In genomic region chr12:6752931-6753771, GRCh38 we compare ENCODE assay signal across 1 cellular context.
TF ChIP-seq lines count a peak whose summit lies in the region.

Gene MLF2 (minus strand): TSS chr12:6753141. CDS start chr12:6752334, 807 bp downstream.

TF ChIP-seq in HepG2, 621 proteins besides CTCF, POLR2A, EP300 and RAD21 (continued from another document and continues in another):
- peak; percentile 65; the same call in 1 of the 2 replicates for TF ChIP-seq E2F1 (CRISPR knock-in tag; IDR thresholded peaks at IDR 0.05)
- TF ChIP-seq SAP130 (CRISPR knock-in tag; IDR thresholded peaks at IDR 0.05; ENCODE audit: low read depth) = peak; percentile 72
- TF ChIP-seq TARDBP (CRISPR knock-in tag; IDR thresholded peaks at IDR 0.05) = peak; percentile 86
- no peak for TF ChIP-seq SMARCE1 (IDR thresholded peaks at IDR 0.05; ENCODE audit: borderline replicate concordance)
- no peak for TF ChIP-seq FOXK2 (IDR thresholded peaks at IDR 0.05)
- no peak for TF ChIP-seq HOXA9 (CRISPR knock-in tag; IDR thresholded peaks at IDR 0.05; ENCODE audit: borderline replicate concordance)
- TF ChIP-seq ZSCAN12 (CRISPR knock-in tag; IDR thresholded peaks at IDR 0.05) = no peak
- peak; percentile 19; the same call in 1 of the 2 replicates for TF ChIP-seq RXRA (CRISPR knock-in tag; IDR thresholded peaks at IDR 0.05)
- no peak; the same call in 1 of the 2 replicates for TF ChIP-seq MXD3 (CRISPR knock-in tag; IDR thresholded peaks at IDR 0.05)
- TF ChIP-seq ATAD3A (CRISPR knock-in tag; IDR thresholded peaks at IDR 0.05) = no peak
- TF ChIP-seq ATF2 (CRISPR knock-in tag; IDR thresholded peaks at IDR 0.05) = peak; percentile 92
- TF ChIP-seq MXD4 (CRISPR knock-in tag; IDR thresholded peaks at IDR 0.05) = peak; percentile 62; the same call in 1 of the 2 replicates
- no peak for TF ChIP-seq ZNF101 (CRISPR knock-in tag; IDR thresholded peaks at IDR 0.05; ENCODE audit: borderline replicate concordance, low read depth)
- TF ChIP-seq NFE2L2 (IDR thresholded peaks at IDR 0.05; ENCODE audit: low read length) = no peak
- TF ChIP-seq ZNF33B (CRISPR knock-in tag; IDR thresholded peaks at IDR 0.05) = no peak
- TF ChIP-seq GABPA (IDR thresholded peaks at IDR 0.05; ENCODE audit: low read depth, low read length) = peak; percentile 71
- TF ChIP-seq GABPA (CRISPR knock-in tag; IDR thresholded peaks at IDR 0.05; ENCODE audit: low read depth) = peak; percentile 85
- TF ChIP-seq MYPOP (CRISPR knock-in tag; IDR thresholded peaks at IDR 0.05) = peak; percentile 62; the same call in 1 of the 2 replicates
- no peak; the same call in 1 of the 2 replicates for TF ChIP-seq FOXK1 (CRISPR knock-in tag; IDR thresholded peaks at IDR 0.05; ENCODE audit: borderline replicate concordance, low read depth)
- peak; percentile 74 for TF ChIP-seq ATF7-NPFF (CRISPR knock-in tag; IDR thresholded peaks at IDR 0.05; ENCODE audit: low read depth)
- no peak for TF ChIP-seq KLF12 (CRISPR knock-in tag; IDR thresholded peaks at IDR 0.05; ENCODE audit: borderline replicate concordance)
- TF ChIP-seq XBP1 (CRISPR knock-in tag; IDR thresholded peaks at IDR 0.05) = no peak
- no peak; the same call in 1 of the 2 replicates for TF ChIP-seq ZNF460 (CRISPR knock-in tag; IDR thresholded peaks at IDR 0.05; ENCODE audit: borderline replicate concordance)
- TF ChIP-seq KAT7 (CRISPR knock-in tag; IDR thresholded peaks at IDR 0.05; ENCODE audit: borderline replicate concordance) = peak; percentile 19
- no peak for TF ChIP-seq ZBTB43 (CRISPR knock-in tag; conservative IDR thresholded peaks at IDR 0.05)
- TF ChIP-seq ZNF549 (CRISPR knock-in tag; IDR thresholded peaks at IDR 0.05) = no peak
- TF ChIP-seq HHEX (CRISPR knock-in tag; IDR thresholded peaks at IDR 0.05) = no peak
- peak; percentile 85 for TF ChIP-seq DR1 (CRISPR knock-in tag; IDR thresholded peaks at IDR 0.05)
- TF ChIP-seq HOMEZ (CRISPR knock-in tag; IDR thresholded peaks at IDR 0.05; ENCODE audit: low read depth) = no peak; the same call in 1 of the 2 replicates
- no peak for TF ChIP-seq FOXO4 (CRISPR knock-in tag; conservative IDR thresholded peaks at IDR 0.05)
- peak; percentile 19 for TF ChIP-seq IRF2 (CRISPR knock-in tag; IDR thresholded peaks at IDR 0.05)
- peak; percentile 55; the same call in 1 of the 2 replicates for TF ChIP-seq SNAPC2 (CRISPR knock-in tag; IDR thresholded peaks at IDR 0.05)
- TF ChIP-seq HNRNPLL (IDR thresholded peaks at IDR 0.05; ENCODE audit: low read depth, low read length, poor library complexity, severe bottlenecking) = peak; percentile 49
- peak; percentile 60; the same call in 1 of the 2 replicates for TF ChIP-seq HOXD1 (CRISPR knock-in tag; IDR thresholded peaks at IDR 0.05)
- TF ChIP-seq PHF21A (CRISPR knock-in tag; IDR thresholded peaks at IDR 0.05) = peak; percentile 32; the same call in 1 of the 2 replicates
- peak; percentile 80 for TF ChIP-seq REPIN1 (CRISPR knock-in tag; IDR thresholded peaks at IDR 0.05; ENCODE audit: borderline replicate concordance, low read depth)
- TF ChIP-seq ZFP36L2 (CRISPR knock-in tag; IDR thresholded peaks at IDR 0.05) = no peak
- TF ChIP-seq MED13 (CRISPR knock-in tag; IDR thresholded peaks at IDR 0.05) = peak; percentile 52; the same call in 1 of the 2 replicates
- peak; percentile 37; the same call in 1 of the 2 replicates for TF ChIP-seq GATA4 (IDR thresholded peaks at IDR 0.05; ENCODE audit: borderline replicate concordance, low read depth)
- TF ChIP-seq CSRNP1 (CRISPR knock-in tag; IDR thresholded peaks at IDR 0.05) = peak; percentile 12; the same call in 1 of the 2 replicates
- TF ChIP-seq SNAPC4 (CRISPR knock-in tag; IDR thresholded peaks at IDR 0.05) = 0 out of 2 replicates have a peak, but pooled peaks have one; percentile 67
- peak; percentile 60 for TF ChIP-seq HMG20B (CRISPR knock-in tag; conservative IDR thresholded peaks at IDR 0.05)
- peak; percentile 71 for TF ChIP-seq THAP11 (CRISPR knock-in tag; IDR thresholded peaks at IDR 0.05)
- no peak for TF ChIP-seq RORA (CRISPR knock-in tag; IDR thresholded peaks at IDR 0.05)
- TF ChIP-seq ZMAT5 (CRISPR knock-in tag; IDR thresholded peaks at IDR 0.05; ENCODE audit: borderline replicate concordance, low read depth) = no peak
- peak; percentile 16 for TF ChIP-seq RFX5 (IDR thresholded peaks at IDR 0.05; ENCODE audit: low read depth, low read length)
